Comparison of ENCODE assay signal across 8 cellular contexts in genomic region chr10:80029205-80029604, GRCh38. TPM values are rescaled to one million over a fixed set of nuclear protein-coding genes. Genes with fewer than 3 reads are reported as not detected.
DNase-seq lines count a peak whose midpoint lies in the region; ATAC-seq and TF ChIP-seq lines count a peak whose summit lies in the region.
"Not testable (repeated sequence)": the region's sequence is repeated elsewhere in the genome, so short reads cannot be mapped to it uniquely, and the experiment has no call there.

No MANE protein-coding gene starts in this region.

- not testable (repeated sequence) for H3K4me1 Mint-ChIP-seq in effector memory CD8-positive, alpha-beta T cell (ENCODE audit: low read depth in 2 of 2)

- H3K36me3 Mint-ChIP-seq in effector memory CD8-positive, alpha-beta T cell (ENCODE audit: insufficient read depth) = not testable (repeated sequence)

- not testable (repeated sequence) for H3K9me3 ChIP-seq in SJCRH30 (replicated peaks); neuron (ENCODE audit: low read length)

- H2AFZ ChIP-seq in neuron (ENCODE audit: low read depth, low read length) = peak overlapping the region; percentile 83

- H3K36me3 ChIP-seq in SJCRH30; neuron (ENCODE audit: insufficient read depth, low read length): not testable (repeated sequence)

- H3K4me3 Mint-ChIP-seq in effector memory CD8-positive, alpha-beta T cell = not testable (repeated sequence)

- TF ChIP-seq CTCF in AG04449 (IDR thresholded peaks at IDR 0.05; ENCODE audit: insufficient read depth, low read length, missing control alignments) = peak; percentile 11

- DNase-seq in AG04449 (ENCODE audit: low read depth, low spot score); effector memory CD8-positive, alpha-beta T cell: not testable (repeated sequence)
- DNase-seq in NCI-H1092 treated with DMSO at 0.1 percent for 48 hours (lab: John Stamatoyannopoulos, UW) (peak; percentile 25), SJCRH30 (peak; percentile 74 to 88)

- H3K4me1 ChIP-seq in SJCRH30; neuron (ENCODE audit: insufficient read depth, low read length): not testable (repeated sequence)

- ATAC-seq in GM18511 (IDR thresholded peaks at IDR 0.05; ENCODE audit: unreplicated experiment) (peak; percentile 72), GM21619 (IDR thresholded peaks at IDR 0.05; ENCODE audit: unreplicated experiment) (peak; percentile 80), HG03095 (IDR thresholded peaks at IDR 0.05; ENCODE audit: unreplicated experiment) (peak; percentile 82)
- ATAC-seq in effector memory CD8-positive, alpha-beta T cell (replicated peaks) = peak; percentile 31

- POLR2A ChIA-PET in AG04449 (lab: Yijun Ruan, JAX) = not testable (repeated sequence)

- H3K27me3 ChIP-seq in SJCRH30; neuron (ENCODE audit: insufficient read depth, low read length): not testable (repeated sequence)

- CTCF ChIA-PET in AG04449 (lab: Yijun Ruan, JAX) = interaction anchor here (0.7 to 2.4 kb wide), 4 partner anchors 12 to 492 kb away, joined by 3 to 20 read pairs (median 4); no protein-coding TSS in a partner anchor

- peak overlapping the region; percentile 71 for H3K27ac ChIP-seq in SJCRH30

- not testable (repeated sequence) for H3K27me3 Mint-ChIP-seq in effector memory CD8-positive, alpha-beta T cell

- not testable (repeated sequence) for H3K4me3 ChIP-seq in AG04449 (ENCODE audit: low read depth, low read length); neuron (ENCODE audit: low read length)
- peak overlapping the region; percentile 44 for H3K4me3 ChIP-seq in SJCRH30

- not testable (repeated sequence) for H3K27ac Mint-ChIP-seq in effector memory CD8-positive, alpha-beta T cell

- not testable (repeated sequence) for H3K9me3 Mint-ChIP-seq in effector memory CD8-positive, alpha-beta T cell

RNA-seq across cellular contexts. Expression of gene TMEM254, which starts 49.3 kb away (rescaled TPM):
- 11.1 and 12.7 TPM in 2 replicates for total RNA-seq in SJCRH30 (2014; rRNA removed; shearing (Covaris generic))

Comparison
In these comparisons a context has a peak if more than half of its experiments do, and no peak if none do; other contexts are left out.
1. ATAC-seq: peak in every context shown above with its lines; median percentile 82 in HG03095; 80 in GM21619; 72 in GM18511; 31 in effector memory CD8-positive, alpha-beta T cell.